In the genomic region with DNA sequence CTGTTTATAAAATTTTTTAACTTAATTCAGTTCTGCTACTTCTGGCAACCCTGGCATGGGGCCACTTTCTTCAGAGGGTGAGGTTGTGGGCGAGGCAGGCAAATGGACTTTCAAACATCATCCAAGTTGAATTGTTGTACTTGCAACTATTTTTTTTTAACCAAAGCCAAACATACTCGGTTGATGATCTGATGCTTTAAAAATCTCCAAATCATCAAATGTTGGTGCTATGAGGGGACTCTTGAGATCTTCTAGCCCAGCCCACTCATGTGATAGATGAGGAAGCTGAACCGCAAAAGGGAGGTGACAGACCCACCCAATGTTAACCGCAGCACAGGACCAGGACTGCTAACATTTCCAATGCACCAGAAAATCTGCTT, we compare ENCODE assay signal across 1 cellular context.
TF ChIP-seq lines count a peak whose summit lies in the region.

No MANE protein-coding gene starts in this region.

TF ChIP-seq in K562, 482 proteins besides CTCF, POLR2A, EP300 and RAD21:
- TF ChIP-seq SREBF2 (CRISPR knock-in tag; IDR thresholded peaks at IDR 0.05), result no peak
- TF ChIP-seq NCOA6 (IDR thresholded peaks at IDR 0.05), result no peak
- no peak for TF ChIP-seq CSDE1 (IDR thresholded peaks at IDR 0.05)
- no peak for TF ChIP-seq ZNF124 (CRISPR knock-in tag; IDR thresholded peaks at IDR 0.05)
- no peak for TF ChIP-seq ZC3H8 (IDR thresholded peaks at IDR 0.05)
- TF ChIP-seq, protein P1, sequence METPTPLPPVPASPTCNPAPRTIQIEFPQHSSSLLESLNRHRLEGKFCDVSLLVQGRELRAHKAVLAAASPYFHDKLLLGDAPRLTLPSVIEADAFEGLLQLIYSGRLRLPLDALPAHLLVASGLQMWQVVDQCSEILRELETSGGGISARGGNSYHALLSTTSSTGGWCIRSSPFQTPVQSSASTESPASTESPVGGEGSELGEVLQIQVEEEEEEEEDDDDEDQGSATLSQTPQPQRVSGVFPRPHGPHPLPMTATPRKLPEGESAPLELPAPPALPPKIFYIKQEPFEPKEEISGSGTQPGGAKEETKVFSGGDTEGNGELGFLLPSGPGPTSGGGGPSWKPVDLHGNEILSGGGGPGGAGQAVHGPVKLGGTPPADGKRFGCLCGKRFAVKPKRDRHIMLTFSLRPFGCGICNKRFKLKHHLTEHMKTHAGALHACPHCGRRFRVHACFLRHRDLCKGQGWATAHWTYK (CRISPR knock-in tag; IDR thresholded peaks at IDR 0.05), result no peak
- TF ChIP-seq, protein P2, sequence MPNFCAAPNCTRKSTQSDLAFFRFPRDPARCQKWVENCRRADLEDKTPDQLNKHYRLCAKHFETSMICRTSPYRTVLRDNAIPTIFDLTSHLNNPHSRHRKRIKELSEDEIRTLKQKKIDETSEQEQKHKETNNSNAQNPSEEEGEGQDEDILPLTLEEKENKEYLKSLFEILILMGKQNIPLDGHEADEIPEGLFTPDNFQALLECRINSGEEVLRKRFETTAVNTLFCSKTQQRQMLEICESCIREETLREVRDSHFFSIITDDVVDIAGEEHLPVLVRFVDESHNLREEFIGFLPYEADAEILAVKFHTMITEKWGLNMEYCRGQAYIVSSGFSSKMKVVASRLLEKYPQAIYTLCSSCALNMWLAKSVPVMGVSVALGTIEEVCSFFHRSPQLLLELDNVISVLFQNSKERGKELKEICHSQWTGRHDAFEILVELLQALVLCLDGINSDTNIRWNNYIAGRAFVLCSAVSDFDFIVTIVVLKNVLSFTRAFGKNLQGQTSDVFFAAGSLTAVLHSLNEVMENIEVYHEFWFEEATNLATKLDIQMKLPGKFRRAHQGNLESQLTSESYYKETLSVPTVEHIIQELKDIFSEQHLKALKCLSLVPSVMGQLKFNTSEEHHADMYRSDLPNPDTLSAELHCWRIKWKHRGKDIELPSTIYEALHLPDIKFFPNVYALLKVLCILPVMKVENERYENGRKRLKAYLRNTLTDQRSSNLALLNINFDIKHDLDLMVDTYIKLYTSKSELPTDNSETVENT (CRISPR knock-in tag; IDR thresholded peaks at IDR 0.05), result no peak
- TF ChIP-seq, protein P3, sequence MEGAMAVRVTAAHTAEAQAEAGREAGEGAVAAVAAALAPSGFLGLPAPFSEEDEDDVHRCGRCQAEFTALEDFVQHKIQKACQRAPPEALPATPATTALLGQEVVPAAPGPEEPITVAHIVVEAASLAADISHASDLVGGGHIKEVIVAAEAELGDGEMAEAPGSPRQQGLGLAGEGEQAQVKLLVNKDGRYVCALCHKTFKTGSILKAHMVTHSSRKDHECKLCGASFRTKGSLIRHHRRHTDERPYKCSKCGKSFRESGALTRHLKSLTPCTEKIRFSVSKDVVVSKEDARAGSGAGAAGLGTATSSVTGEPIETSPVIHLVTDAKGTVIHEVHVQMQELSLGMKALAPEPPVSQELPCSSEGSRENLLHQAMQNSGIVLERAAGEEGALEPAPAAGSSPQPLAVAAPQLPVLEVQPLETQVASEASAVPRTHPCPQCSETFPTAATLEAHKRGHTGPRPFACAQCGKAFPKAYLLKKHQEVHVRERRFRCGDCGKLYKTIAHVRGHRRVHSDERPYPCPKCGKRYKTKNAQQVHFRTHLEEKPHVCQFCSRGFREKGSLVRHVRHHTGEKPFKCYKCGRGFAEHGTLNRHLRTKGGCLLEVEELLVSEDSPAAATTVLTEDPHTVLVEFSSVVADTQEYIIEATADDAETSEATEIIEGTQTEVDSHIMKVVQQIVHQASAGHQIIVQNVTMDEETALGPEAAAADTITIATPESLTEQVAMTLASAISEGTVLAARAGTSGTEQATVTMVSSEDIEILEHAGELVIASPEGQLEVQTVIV (CRISPR knock-in tag; IDR thresholded peaks at IDR 0.05; ENCODE audit: borderline replicate concordance), result no peak
- no peak for TF ChIP-seq C11orf30 (IDR thresholded peaks at IDR 0.05; ENCODE audit: low read depth)
- no peak for TF ChIP-seq PHB (CRISPR knock-in tag; IDR thresholded peaks at IDR 0.05)
- peak; percentile 64; the same call in 1 of the 2 replicates for TF ChIP-seq ZNF584 (CRISPR knock-in tag; IDR thresholded peaks at IDR 0.05; ENCODE audit: low read depth)
- TF ChIP-seq ZNF696 (CRISPR knock-in tag; conservative IDR thresholded peaks at IDR 0.05), result no peak
- TF ChIP-seq CC2D1A (IDR thresholded peaks at IDR 0.05), result no peak
- TF ChIP-seq TAF9B (IDR thresholded peaks at IDR 0.05; ENCODE audit: partially characterized antibody), result no peak
- TF ChIP-seq KDM2B (CRISPR knock-in tag; IDR thresholded peaks at IDR 0.05), result no peak
- TF ChIP-seq, protein P4, sequence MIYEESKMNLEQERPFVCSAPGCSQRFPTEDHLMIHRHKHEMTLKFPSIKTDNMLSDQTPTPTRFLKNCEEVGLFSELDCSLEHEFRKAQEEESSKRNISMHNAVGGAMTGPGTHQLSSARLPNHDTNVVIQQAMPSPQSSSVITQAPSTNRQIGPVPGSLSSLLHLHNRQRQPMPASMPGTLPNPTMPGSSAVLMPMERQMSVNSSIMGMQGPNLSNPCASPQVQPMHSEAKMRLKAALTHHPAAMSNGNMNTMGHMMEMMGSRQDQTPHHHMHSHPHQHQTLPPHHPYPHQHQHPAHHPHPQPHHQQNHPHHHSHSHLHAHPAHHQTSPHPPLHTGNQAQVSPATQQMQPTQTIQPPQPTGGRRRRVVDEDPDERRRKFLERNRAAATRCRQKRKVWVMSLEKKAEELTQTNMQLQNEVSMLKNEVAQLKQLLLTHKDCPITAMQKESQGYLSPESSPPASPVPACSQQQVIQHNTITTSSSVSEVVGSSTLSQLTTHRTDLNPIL (CRISPR knock-in tag; IDR thresholded peaks at IDR 0.05), result no peak
- no peak for TF ChIP-seq CEBPG (CRISPR knock-in tag; IDR thresholded peaks at IDR 0.05)
- TF ChIP-seq CEBPG (tag; conservative IDR thresholded peaks at IDR 0.05 in 1 of 2, IDR thresholded peaks at IDR 0.05 in 1 of 2), result no peak
- TF ChIP-seq NFATC3 (IDR thresholded peaks at IDR 0.05), result no peak
- no peak for TF ChIP-seq NR2C1 (IDR thresholded peaks at IDR 0.05)
- no peak for TF ChIP-seq NR2C1 (tag; IDR thresholded peaks at IDR 0.05)
- no peak for TF ChIP-seq BDP1 (IDR thresholded peaks at IDR 0.05; ENCODE audit: insufficient read depth, insufficient read length)
- 0 out of 2 replicates have a peak, but pooled peaks have one; percentile 36 for TF ChIP-seq FOSL1 (tag; conservative IDR thresholded peaks at IDR 0.05)
- no peak for TF ChIP-seq U2AF2 (optimal IDR thresholded peaks at IDR 0.05; ENCODE audit: low read depth, low read length)
- TF ChIP-seq MTA2 (IDR thresholded peaks at IDR 0.05; ENCODE audit: low read depth), result no peak
- TF ChIP-seq RBM17 (IDR thresholded peaks at IDR 0.05; ENCODE audit: borderline replicate concordance, low read depth, low read length), result no peak
- TF ChIP-seq FOXJ2 (tag; IDR thresholded peaks at IDR 0.05), result no peak
- no peak for TF ChIP-seq KAT7 (CRISPR knock-in tag; IDR thresholded peaks at IDR 0.05; ENCODE audit: borderline replicate concordance)
- TF ChIP-seq ZSCAN29 (IDR thresholded peaks at IDR 0.05), result no peak
- TF ChIP-seq MEIS2 (IDR thresholded peaks at IDR 0.05; ENCODE audit: partially characterized antibody), result peak; percentile 50
- TF ChIP-seq RCOR1 (IDR thresholded peaks at IDR 0.05; ENCODE audit: borderline replicate concordance in 1 of 2, low read depth in 2 of 2, low read length in 2 of 2), result 0 out of 4 replicates have a peak, but pooled peaks of 1 of the 2 experiments have one; percentile 17
- no peak for TF ChIP-seq MYNN (IDR thresholded peaks at IDR 0.05)
- no peak for TF ChIP-seq MYNN (CRISPR knock-in tag; IDR thresholded peaks at IDR 0.05)
- TF ChIP-seq DMBX1 (CRISPR knock-in tag; IDR thresholded peaks at IDR 0.05; ENCODE audit: borderline replicate concordance), result no peak
- no peak for TF ChIP-seq ZNF77 (CRISPR knock-in tag; IDR thresholded peaks at IDR 0.05)
- TF ChIP-seq, protein P5, sequence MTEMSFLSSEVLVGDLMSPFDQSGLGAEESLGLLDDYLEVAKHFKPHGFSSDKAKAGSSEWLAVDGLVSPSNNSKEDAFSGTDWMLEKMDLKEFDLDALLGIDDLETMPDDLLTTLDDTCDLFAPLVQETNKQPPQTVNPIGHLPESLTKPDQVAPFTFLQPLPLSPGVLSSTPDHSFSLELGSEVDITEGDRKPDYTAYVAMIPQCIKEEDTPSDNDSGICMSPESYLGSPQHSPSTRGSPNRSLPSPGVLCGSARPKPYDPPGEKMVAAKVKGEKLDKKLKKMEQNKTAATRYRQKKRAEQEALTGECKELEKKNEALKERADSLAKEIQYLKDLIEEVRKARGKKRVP (CRISPR knock-in tag; IDR thresholded peaks at IDR 0.05), result no peak
- TF ChIP-seq ZNF134 (CRISPR knock-in tag; conservative IDR thresholded peaks at IDR 0.05), result no peak
- TF ChIP-seq KLF16 (IDR thresholded peaks at IDR 0.05), result peak; percentile 10; the same call in 1 of the 2 replicates
- TF ChIP-seq, protein P6, sequence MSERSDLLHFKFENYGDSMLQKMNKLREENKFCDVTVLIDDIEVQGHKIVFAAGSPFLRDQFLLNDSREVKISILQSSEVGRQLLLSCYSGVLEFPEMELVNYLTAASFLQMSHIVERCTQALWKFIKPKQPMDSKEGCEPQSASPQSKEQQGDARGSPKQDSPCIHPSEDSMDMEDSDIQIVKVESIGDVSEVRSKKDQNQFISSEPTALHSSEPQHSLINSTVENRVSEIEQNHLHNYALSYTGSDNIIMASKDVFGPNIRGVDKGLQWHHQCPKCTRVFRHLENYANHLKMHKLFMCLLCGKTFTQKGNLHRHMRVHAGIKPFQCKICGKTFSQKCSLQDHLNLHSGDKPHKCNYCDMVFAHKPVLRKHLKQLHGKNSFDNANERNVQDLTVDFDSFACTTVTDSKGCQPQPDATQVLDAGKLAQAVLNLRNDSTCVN (CRISPR knock-in tag; IDR thresholded peaks at IDR 0.05), result no peak
- no peak for TF ChIP-seq ELF4 (CRISPR knock-in tag; IDR thresholded peaks at IDR 0.05)
- TF ChIP-seq JUND (IDR thresholded peaks at IDR 0.05; ENCODE audit: borderline replicate concordance, low read depth, low read length), result 0 out of 2 replicates have a peak, but pooled peaks have one; percentile 13
- TF ChIP-seq JUND (tag; IDR thresholded peaks at IDR 0.05; ENCODE audit: borderline replicate concordance, low read depth, low read length), result no peak
- no peak for TF ChIP-seq XRCC3 (IDR thresholded peaks at IDR 0.05)
- TF ChIP-seq, protein P7, sequence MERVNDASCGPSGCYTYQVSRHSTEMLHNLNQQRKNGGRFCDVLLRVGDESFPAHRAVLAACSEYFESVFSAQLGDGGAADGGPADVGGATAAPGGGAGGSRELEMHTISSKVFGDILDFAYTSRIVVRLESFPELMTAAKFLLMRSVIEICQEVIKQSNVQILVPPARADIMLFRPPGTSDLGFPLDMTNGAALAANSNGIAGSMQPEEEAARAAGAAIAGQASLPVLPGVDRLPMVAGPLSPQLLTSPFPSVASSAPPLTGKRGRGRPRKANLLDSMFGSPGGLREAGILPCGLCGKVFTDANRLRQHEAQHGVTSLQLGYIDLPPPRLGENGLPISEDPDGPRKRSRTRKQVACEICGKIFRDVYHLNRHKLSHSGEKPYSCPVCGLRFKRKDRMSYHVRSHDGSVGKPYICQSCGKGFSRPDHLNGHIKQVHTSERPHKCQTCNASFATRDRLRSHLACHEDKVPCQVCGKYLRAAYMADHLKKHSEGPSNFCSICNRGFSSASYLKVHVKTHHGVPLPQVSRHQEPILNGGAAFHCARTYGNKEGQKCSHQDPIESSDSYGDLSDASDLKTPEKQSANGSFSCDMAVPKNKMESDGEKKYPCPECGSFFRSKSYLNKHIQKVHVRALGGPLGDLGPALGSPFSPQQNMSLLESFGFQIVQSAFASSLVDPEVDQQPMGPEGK (CRISPR knock-in tag; IDR thresholded peaks at IDR 0.05; ENCODE audit: borderline replicate concordance), result no peak
- peak; percentile 56; the same call in 1 of the 2 replicates for TF ChIP-seq ESRRA (IDR thresholded peaks at IDR 0.05; ENCODE audit: borderline replicate concordance, low read depth)
- TF ChIP-seq NFIC (IDR thresholded peaks at IDR 0.05), result 0 out of 2 replicates have a peak, but pooled peaks have one; percentile 6
- TF ChIP-seq RFX1 (IDR thresholded peaks at IDR 0.05), result no peak
- TF ChIP-seq PML (IDR thresholded peaks at IDR 0.05; ENCODE audit: low read length), result no peak
- TF ChIP-seq, protein P8, sequence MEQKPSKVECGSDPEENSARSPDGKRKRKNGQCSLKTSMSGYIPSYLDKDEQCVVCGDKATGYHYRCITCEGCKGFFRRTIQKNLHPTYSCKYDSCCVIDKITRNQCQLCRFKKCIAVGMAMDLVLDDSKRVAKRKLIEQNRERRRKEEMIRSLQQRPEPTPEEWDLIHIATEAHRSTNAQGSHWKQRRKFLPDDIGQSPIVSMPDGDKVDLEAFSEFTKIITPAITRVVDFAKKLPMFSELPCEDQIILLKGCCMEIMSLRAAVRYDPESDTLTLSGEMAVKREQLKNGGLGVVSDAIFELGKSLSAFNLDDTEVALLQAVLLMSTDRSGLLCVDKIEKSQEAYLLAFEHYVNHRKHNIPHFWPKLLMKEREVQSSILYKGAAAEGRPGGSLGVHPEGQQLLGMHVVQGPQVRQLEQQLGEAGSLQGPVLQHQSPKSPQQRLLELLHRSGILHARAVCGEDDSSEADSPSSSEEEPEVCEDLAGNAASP (IDR thresholded peaks at IDR 0.05), result no peak
- TF ChIP-seq BHLHE40 (IDR thresholded peaks at IDR 0.05; ENCODE audit: low read length), result peak; percentile 61
- TF ChIP-seq SIN3A (IDR thresholded peaks at IDR 0.05; ENCODE audit: borderline replicate concordance in 2 of 2, control insufficient read depth in 1 of 2, low read depth in 2 of 2, low read length in 2 of 2), result no peak
- no peak for TF ChIP-seq SIN3B (IDR thresholded peaks at IDR 0.05; ENCODE audit: low read depth)
- TF ChIP-seq ZNF766 (CRISPR knock-in tag; conservative IDR thresholded peaks at IDR 0.05), result 0 out of 2 replicates have a peak, but pooled peaks have one; percentile 51
- no peak for TF ChIP-seq MEF2D (tag; conservative IDR thresholded peaks at IDR 0.05; ENCODE audit: low read depth)
- TF ChIP-seq YY1 (IDR thresholded peaks at IDR 0.05; ENCODE audit: borderline replicate concordance in 1 of 3, control insufficient read depth in 1 of 3, extremely low read depth in 1 of 3, insufficient read depth in 3 of 3, insufficient read length in 1 of 3, insufficient replicate concordance in 2 of 3, low read depth in 1 of 3, low read length in 2 of 3), result no peak
- TF ChIP-seq SREBF1 (IDR thresholded peaks at IDR 0.05; ENCODE audit: borderline replicate concordance, low read depth, low read length), result no peak
